8 cellular contexts compared by ENCODE assay signal in the genomic region with DNA sequence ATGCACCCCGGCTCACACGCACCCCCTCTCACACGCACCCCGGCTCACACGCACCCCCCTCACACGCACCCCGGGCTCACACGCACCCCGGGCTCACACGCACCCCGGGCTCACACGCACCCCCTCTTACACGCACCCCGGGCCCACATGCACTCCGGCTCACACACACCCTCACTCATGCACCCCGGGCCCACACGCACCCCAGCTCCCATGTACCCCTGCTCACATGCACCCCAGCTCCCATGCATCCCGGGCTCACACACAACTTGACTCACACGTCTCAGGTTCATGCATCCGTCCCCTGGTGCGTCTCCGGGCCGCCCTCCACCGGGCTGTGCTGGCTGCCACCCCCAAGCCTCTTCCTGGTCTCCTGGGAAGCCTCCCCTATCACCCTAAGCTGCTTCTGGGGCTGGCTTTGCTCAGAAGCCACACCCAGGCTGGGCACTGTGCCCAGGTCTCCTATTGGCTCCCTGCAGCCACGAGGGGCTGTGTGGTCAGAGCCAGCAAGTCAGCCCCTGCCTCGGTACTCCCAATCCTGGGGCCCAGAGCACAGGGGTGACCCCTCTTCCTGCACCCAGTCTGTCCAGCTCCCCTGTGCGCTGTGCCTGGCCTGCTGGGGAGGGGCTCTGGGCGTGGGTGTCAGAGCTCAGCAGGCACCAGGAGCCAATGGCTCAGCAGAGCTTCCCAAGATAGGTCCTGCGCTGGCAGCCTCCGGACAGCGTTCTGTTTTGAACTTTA. TPM values are rescaled to one million over a fixed set of nuclear protein-coding genes. Genes with fewer than 3 reads are reported as not detected.
DNase-seq lines count a peak whose midpoint lies in the region; ATAC-seq and TF ChIP-seq lines count a peak whose summit lies in the region.

No MANE protein-coding gene starts in this region.

- no peaks in the 10 kb centered on the region for H3K9me3 ChIP-seq in colonic mucosa
- no peaks in the 10 kb centered on the region for H3K9me3 ChIP-seq in mucosa of stomach (ENCODE audit: control insufficient read depth, low read length)

- ATAC-seq in effector memory CD8-positive, alpha-beta T cell (replicated peaks) = no peak
- no peak for ATAC-seq in activated CD4-positive, alpha-beta T cell treated with anti-CD3 and anti-CD28 coated beads for 36 hours
- no peak for ATAC-seq in GM18517 (IDR thresholded peaks at IDR 0.05; ENCODE audit: unreplicated experiment)

- H3K27ac ChIP-seq in colonic mucosa = no peak overlapping the region

- H3K4me3 ChIP-seq in colonic mucosa = peak overlapping the region; percentile 11
- H3K4me3 ChIP-seq in mucosa of stomach (ENCODE audit: low read length) = no peak overlapping the region

- H3K36me3 Mint-ChIP-seq in effector memory CD8-positive, alpha-beta T cell (ENCODE audit: insufficient read depth) = peaks cover 7% of the 10 kb centered on the region
- H3K36me3 Mint-ChIP-seq in activated CD4-positive, alpha-beta T cell treated with anti-CD3 and anti-CD28 coated beads for 36 hours (ENCODE audit: low read depth) = no peaks in the 10 kb centered on the region

- peak overlapping the region; percentile 12 to 39 for H3K9ac ChIP-seq in colonic mucosa (ENCODE audit: low read depth in 2 of 2, low read length in 2 of 2)
- peak overlapping the region; percentile 37 for H3K9ac ChIP-seq in mucosa of stomach (ENCODE audit: low read length)

- intact Hi-C loops in colonic mucosa (cut with DNase I) = no loop called here
- intact Hi-C loops in activated CD4-positive, alpha-beta T cell treated with anti-CD3 and anti-CD28 coated beads for 36 hours (cut with DNase I, micrococcal nuclease) = no loop called here

- H3K36me3 ChIP-seq in colonic mucosa (no peaks in the 10 kb centered on the region), mucosa of stomach (ENCODE audit: control insufficient read depth, insufficient read depth, low read length) (no peaks in the 10 kb centered on the region)

- H3K27ac Mint-ChIP-seq in effector memory CD8-positive, alpha-beta T cell = peak overlapping the region in 1 of 2 donors; percentile 23
- H3K27ac Mint-ChIP-seq in activated CD4-positive, alpha-beta T cell treated with anti-CD3 and anti-CD28 coated beads for 36 hours = no peak overlapping the region

- H3K27me3 Mint-ChIP-seq in effector memory CD8-positive, alpha-beta T cell = no peaks in the 10 kb centered on the region
- H3K27me3 Mint-ChIP-seq in activated CD4-positive, alpha-beta T cell treated with anti-CD3 and anti-CD28 coated beads for 36 hours = no peaks in the 10 kb centered on the region

- H3K9me3 Mint-ChIP-seq in effector memory CD8-positive, alpha-beta T cell = no peaks in the 10 kb centered on the region
- H3K9me3 Mint-ChIP-seq in activated CD4-positive, alpha-beta T cell treated with anti-CD3 and anti-CD28 coated beads for 36 hours (ENCODE audit: low read depth) = no peaks in the 10 kb centered on the region

- peaks cover 21% of the 10 kb centered on the region for H3K27me3 ChIP-seq in colonic mucosa
- H3K27me3 ChIP-seq in mucosa of stomach (ENCODE audit: control insufficient read depth, insufficient read depth, low read length) = peaks cover 31% of the 10 kb centered on the region

- H3K4me3 Mint-ChIP-seq in effector memory CD8-positive, alpha-beta T cell = no peak overlapping the region
- no peak overlapping the region for H3K4me3 Mint-ChIP-seq in activated CD4-positive, alpha-beta T cell treated with anti-CD3 and anti-CD28 coated beads for 36 hours

- POLR2A ChIA-PET in activated CD4-positive, alpha-beta T cell treated with anti-CD3 and anti-CD28 coated beads for 36 hours (lab: Charles Lee) = no interaction called here

- DNase-seq in DMS79 (lab: John Stamatoyannopoulos, UW) = peak; percentile 26
- DNase-seq in NCI-H446 (lab: John Stamatoyannopoulos, UW) = peak; percentile 31 to 86
- DNase-seq in colonic mucosa = peak; percentile 83
- DNase-seq in effector memory CD8-positive, alpha-beta T cell = no peak
- DNase-seq in activated CD4-positive, alpha-beta T cell treated with anti-CD3 and anti-CD28 coated beads for 36 hours = no peak
- DNase-seq in stimulated activated naive CD4-positive, alpha-beta T cell (lab: John Stamatoyannopoulos, UW) = no peak

- H3K4me1 Mint-ChIP-seq in effector memory CD8-positive, alpha-beta T cell (ENCODE audit: low read depth in 2 of 2) = peaks cover 8 to 11% of the 10 kb centered on the region in 2 donors
- no peaks in the 10 kb centered on the region for H3K4me1 Mint-ChIP-seq in activated CD4-positive, alpha-beta T cell treated with anti-CD3 and anti-CD28 coated beads for 36 hours

- H3K4me1 ChIP-seq in colonic mucosa (peaks cover 12% of the 10 kb centered on the region), mucosa of stomach (ENCODE audit: control insufficient read depth, insufficient read depth, low read length) (peaks cover 27% of the 10 kb centered on the region)

- CTCF ChIA-PET in activated CD4-positive, alpha-beta T cell treated with anti-CD3 and anti-CD28 coated beads for 36 hours (lab: Charles Lee) = no interaction called here

- TF ChIP-seq CTCF in colonic mucosa (IDR thresholded peaks at IDR 0.05) = no peak

RNA-seq across cellular contexts. Expression of gene TSPAN4, which starts 16.9 kb away (rescaled TPM):
- 10 to 100 TPM; 12.1 to 12.7 TPM for total RNA-seq in colonic mucosa
- 1 to 10 TPM; 5.2 to 6.0 TPM for total RNA-seq in activated CD4-positive, alpha-beta T cell treated with anti-CD3 and anti-CD28 coated beads for 36 hours

RNA-seq across cellular contexts. Expression of gene POLR2L, which starts 17.2 kb away (rescaled TPM):
- total RNA-seq in colonic mucosa = 100 to 1,000 TPM in 1 of 2 donors, 10 to 100 TPM in 1; 77.4 to 181 TPM
- 10 to 100 TPM; 74.6 to 79.4 TPM for total RNA-seq in activated CD4-positive, alpha-beta T cell treated with anti-CD3 and anti-CD28 coated beads for 36 hours

RNA-seq across cellular contexts. Expression of gene CD151, which starts 26.8 kb away (rescaled TPM):
- 100 to 1,000 TPM; 371 to 396 TPM for total RNA-seq in colonic mucosa
- 10 to 100 TPM; 36.8 to 38.6 TPM for total RNA-seq in activated CD4-positive, alpha-beta T cell treated with anti-CD3 and anti-CD28 coated beads for 36 hours

RNA-seq across cellular contexts. Expression of gene CRACR2B, which starts 31.8 kb away (rescaled TPM):
- total RNA-seq in colonic mucosa = 100 to 1,000 TPM in 1 of 2 donors, 10 to 100 TPM in 1; 97.3 to 108 TPM
- total RNA-seq in activated CD4-positive, alpha-beta T cell treated with anti-CD3 and anti-CD28 coated beads for 36 hours = under 1 TPM; 0.33 to 0.50 TPM

RNA-seq across cellular contexts. Expression of gene PNPLA2, which starts 40.8 kb away (rescaled TPM):
- total RNA-seq in colonic mucosa = 100 to 1,000 TPM; 139 to 155 TPM
- 10 to 100 TPM; 24.7 to 26.2 TPM for total RNA-seq in activated CD4-positive, alpha-beta T cell treated with anti-CD3 and anti-CD28 coated beads for 36 hours

Comparison
In these comparisons a context has a peak if more than half of its experiments do, and no peak if none do; other contexts are left out.
1. DNase-seq: peak in DMS79 (single experiment), NCI-H446 (2 of 2) and colonic mucosa (single experiment); none in effector memory CD8-positive, alpha-beta T cell (0 of 3), activated CD4-positive, alpha-beta T cell treated with anti-CD3 and anti-CD28 coated beads for 36 hours (single experiment) and stimulated activated naive CD4-positive, alpha-beta T cell (0 of 6).
2. RNA of gene CD151, which starts 26.8 kb away (total RNA-seq): 371 to 396 TPM in colonic mucosa; 36.8 to 38.6 TPM in activated CD4-positive, alpha-beta T cell treated with anti-CD3 and anti-CD28 coated beads for 36 hours; every median in the first group is over 4 times any median in the second.